Comparison of ENCODE assay signal across 29 cellular contexts in the genomic region with DNA sequence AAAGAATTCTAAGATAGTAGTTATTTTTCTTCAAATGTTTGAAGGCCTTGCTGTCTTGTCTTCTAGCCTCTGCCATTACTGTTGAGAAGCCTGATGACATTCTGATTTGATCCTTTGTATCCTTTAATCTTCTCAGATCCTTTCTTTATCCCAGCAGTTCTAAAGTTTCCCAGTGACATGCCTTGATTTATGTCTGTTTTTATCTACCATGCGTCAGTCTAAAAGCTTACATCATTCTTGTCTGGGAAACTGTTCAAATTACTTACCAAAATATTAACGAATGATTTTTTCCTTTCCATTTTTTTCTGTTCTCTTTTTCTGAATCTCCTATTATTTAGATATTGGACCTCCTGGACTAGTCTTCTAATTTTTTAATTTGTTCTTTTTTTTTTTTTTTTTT.
"Had no signal": no experiment of that assay in that cellular context is flagged by ENCODE, and none has a peak within 500 bp of the region (broad histone marks: within the 10 kb centered on the region; RNA-seq: fewer than 3 reads in every experiment).

No MANE protein-coding gene starts in this region.

- H3K27ac ChIP-seq: left ventricle myocardium inferior, neural progenitor cell, neutrophil, parathyroid adenoma, right atrium auricular region, right lobe of liver, skin epidermis, tibial nerve, vagina had no signal

- H3K4me1 ChIP-seq: left ventricle myocardium inferior, parathyroid adenoma, right atrium auricular region, vagina had no signal

- H3K4me3 ChIP-seq: left ventricle myocardium inferior, lung, neural progenitor cell, right atrium auricular region, right lobe of liver, skin epidermis, tibial nerve, vagina had no signal

- ATAC-seq: natural killer cell; right lobe of liver; stimulated activated effector memory CD8-positive, alpha-beta T cell treated with anti-CD3 and anti-CD28 coated beads, Interleukin-12 subunit alpha, Interleukin-12 subunit beta, amount 100 ng/mL, for 72 hours; stimulated activated naive CD8-positive, alpha-beta T cell treated with anti-CD3 and anti-CD28 coated beads, Interleukin-15, amount 100 ng/mL, for 72 hours had no signal

- H3K9ac ChIP-seq: neural progenitor cell, parathyroid adenoma had no signal

- H3K9me3 Mint-ChIP-seq: immature natural killer cell; natural killer cell; stimulated activated effector memory CD8-positive, alpha-beta T cell treated with anti-CD3 and anti-CD28 coated beads, Interleukin-12 subunit alpha, Interleukin-12 subunit beta, amount 100 ng/mL, for 72 hours; stimulated activated naive CD8-positive, alpha-beta T cell treated with anti-CD3 and anti-CD28 coated beads, Interleukin-15, amount 100 ng/mL, for 72 hours had no signal

- DNase-seq: hypothalamus; immature natural killer cell; left ventricle myocardium inferior; mesendoderm; naive B cell; natural killer cell; nephron progenitor cell; occipital lobe; right lobe of liver; stimulated activated CD4-positive, alpha-beta T cell treated with anti-CD3 and anti-CD28 coated beads, Interleukin-12 subunit alpha, Interleukin-12 subunit beta, amount 100 ng/mL, for 4 hours; stimulated activated CD4-positive, alpha-beta T cell treated with anti-CD3 and anti-CD28 coated beads, Interleukin-15, amount 100 ng/mL, for 24 hours; stimulated activated CD4-positive, alpha-beta T cell treated with anti-CD3 and anti-CD28 coated beads, Interleukin-2, amount 100 ng/mL, for 24 hours; stimulated activated CD4-positive, alpha-beta T cell treated with anti-CD3 and anti-CD28 coated beads, Interleukin-4, amount 100 ng/mL, for 1 hour; stimulated activated naive CD4-positive, alpha-beta T cell treated with Interleukin-2 at 50 U/mL for 16 hours; stimulated activated naive CD8-positive, alpha-beta T cell treated with anti-CD3 and anti-CD28 coated beads, Interleukin-15, amount 100 ng/mL, for 72 hours; substantia nigra had no signal

- H3K36me3 ChIP-seq: left ventricle myocardium inferior, neural progenitor cell, neutrophil, right atrium auricular region, right lobe of liver, tibial nerve, vagina had no signal

- H3K36me3 Mint-ChIP-seq: immature natural killer cell; naive B cell; natural killer cell; stimulated activated effector memory CD8-positive, alpha-beta T cell treated with anti-CD3 and anti-CD28 coated beads, Interleukin-12 subunit alpha, Interleukin-12 subunit beta, amount 100 ng/mL, for 72 hours; type B pancreatic cell had no signal

- H3K27me3 ChIP-seq: neural progenitor cell, neutrophil, right atrium auricular region, right lobe of liver, tibial nerve, vagina had no signal

- H3K4me3 Mint-ChIP-seq: immature natural killer cell; mesothelial cell of epicardium; naive B cell; natural killer cell; nephron progenitor cell; neural progenitor cell; stimulated activated effector memory CD8-positive, alpha-beta T cell treated with anti-CD3 and anti-CD28 coated beads, Interleukin-12 subunit alpha, Interleukin-12 subunit beta, amount 100 ng/mL, for 72 hours; stimulated activated naive CD8-positive, alpha-beta T cell treated with anti-CD3 and anti-CD28 coated beads, Interleukin-15, amount 100 ng/mL, for 72 hours; type B pancreatic cell had no signal

- H3K27ac Mint-ChIP-seq: immature natural killer cell; mesothelial cell of epicardium; naive B cell; natural killer cell; neural progenitor cell; progenitor cell of endocrine pancreas; stimulated activated effector memory CD8-positive, alpha-beta T cell treated with anti-CD3 and anti-CD28 coated beads, Interleukin-12 subunit alpha, Interleukin-12 subunit beta, amount 100 ng/mL, for 72 hours; stimulated activated naive CD8-positive, alpha-beta T cell treated with anti-CD3 and anti-CD28 coated beads, Interleukin-15, amount 100 ng/mL, for 72 hours; type B pancreatic cell had no signal

- H3K4me1 Mint-ChIP-seq: immature natural killer cell; naive B cell; natural killer cell; nephron progenitor cell; stimulated activated effector memory CD8-positive, alpha-beta T cell treated with anti-CD3 and anti-CD28 coated beads, Interleukin-12 subunit alpha, Interleukin-12 subunit beta, amount 100 ng/mL, for 72 hours; stimulated activated naive CD8-positive, alpha-beta T cell treated with anti-CD3 and anti-CD28 coated beads, Interleukin-15, amount 100 ng/mL, for 72 hours had no signal

- H3K9me3 ChIP-seq: neutrophil, right atrium auricular region, right lobe of liver, tibial nerve, vagina had no signal

- FAIRE-seq: islet of Langerhans had no signal
